Comparison of ENCODE assay signal across 29 cellular contexts in the genomic region with DNA sequence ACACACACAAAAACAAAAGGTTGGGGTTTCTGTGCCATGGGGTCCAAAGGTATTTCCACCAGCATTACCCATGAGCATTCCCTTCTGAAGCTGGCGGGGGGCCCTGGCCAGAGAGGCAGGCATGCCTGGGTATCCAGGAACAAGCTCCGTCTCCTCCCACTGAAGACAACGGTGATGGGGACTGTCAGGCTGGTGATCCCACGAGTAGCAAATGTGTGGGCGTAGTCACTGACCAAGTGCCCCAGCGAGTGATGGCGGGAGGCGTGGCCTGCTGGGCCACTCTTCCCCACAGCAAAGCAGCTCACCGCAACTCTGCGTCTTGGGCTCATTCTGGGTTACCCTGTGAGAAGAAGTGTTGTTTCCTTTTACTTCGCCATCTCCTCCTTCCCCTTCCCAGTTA.
"Had no signal": no experiment of that assay in that cellular context is flagged by ENCODE, and none has a peak within 500 bp of the region (broad histone marks: within the 10 kb centered on the region; RNA-seq: fewer than 3 reads in every experiment).

No MANE protein-coding gene starts in this region.

- H3K27me3 ChIP-seq: stomach, suprapubic skin, testis, thyroid gland, tibial nerve, transverse colon, upper lobe of left lung, upper lobe of right lung, uterus, vagina had no signal

- H3K4me1 ChIP-seq: stomach, suprapubic skin, testis, thyroid gland, tibial artery, tibial nerve, transverse colon, upper lobe of left lung, upper lobe of right lung, uterus, vagina had no signal

- FAIRE-seq: urothelium cell line had no signal

- H3K27ac Mint-ChIP-seq: stimulated activated effector memory CD8-positive, alpha-beta T cell treated with anti-CD3 and anti-CD28 coated beads, Interleukin-12 subunit alpha, Interleukin-12 subunit beta, amount 100 ng/mL, for 72 hours; stimulated activated memory B cell treated with anti-CD40 and anti-IgM and Interleukin-4, amounts not matched to agents 10 μg/mL and 1 μg/mL and 100 μg/mL, for 72 hours; stimulated activated naive B cell treated with anti-CD40 and anti-IgM and Interleukin-4, amounts not matched to agents 10 μg/mL and 1 μg/mL and 100 μg/mL, for 72 hours; stimulated activated naive CD8-positive, alpha-beta T cell treated with anti-CD3 and anti-CD28 coated beads, Interleukin-15, amount 100 ng/mL, for 72 hours; stimulated activated naive CD8-positive, alpha-beta T cell treated with anti-CD3 and anti-CD28 coated beads, Interleukin-15, Interleukin-2, amounts not matched to agents 100 ng/mL and 50 ng/mL, for 24 hours; type B pancreatic cell had no signal

- H3K9me3 Mint-ChIP-seq: stimulated activated effector memory CD8-positive, alpha-beta T cell treated with anti-CD3 and anti-CD28 coated beads, Interleukin-12 subunit alpha, Interleukin-12 subunit beta, amount 100 ng/mL, for 72 hours; stimulated activated naive CD8-positive, alpha-beta T cell treated with anti-CD3 and anti-CD28 coated beads, Interleukin-15, amount 100 ng/mL, for 72 hours; stimulated activated naive CD8-positive, alpha-beta T cell treated with anti-CD3 and anti-CD28 coated beads, Interleukin-15, Interleukin-2, amounts not matched to agents 100 ng/mL and 50 ng/mL, for 24 hours; type B pancreatic cell had no signal

- ATAC-seq: stimulated activated effector memory CD8-positive, alpha-beta T cell treated with anti-CD3 and anti-CD28 coated beads, Interleukin-12 subunit alpha, Interleukin-12 subunit beta, amount 100 ng/mL, for 72 hours; stimulated activated memory B cell treated with anti-CD40 and anti-IgM and Interleukin-4, amounts not matched to agents 10 μg/mL and 1 μg/mL and 100 μg/mL, for 72 hours; stimulated activated naive B cell treated with anti-CD40 and anti-IgM and Interleukin-4, amounts not matched to agents 10 μg/mL and 1 μg/mL and 100 μg/mL, for 72 hours; stimulated activated naive CD8-positive, alpha-beta T cell treated with anti-CD3 and anti-CD28 coated beads, Interleukin-15, amount 100 ng/mL, for 72 hours; stimulated activated naive CD8-positive, alpha-beta T cell treated with anti-CD3 and anti-CD28 coated beads, Interleukin-15, Interleukin-2, amounts not matched to agents 100 U/mL and 50 U/mL, for 24 hours; upper lobe of right lung had no signal

- DNase-seq: stimulated activated CD4-positive, alpha-beta T cell treated with anti-CD3 and anti-CD28 coated beads, Interleukin-2, amount 100 ng/mL, for 48 hours; stimulated activated CD4-positive, alpha-beta T cell treated with anti-CD3 and anti-CD28 coated beads, Interleukin-4, amount 100 ng/mL, for 1 hour; stimulated activated CD4-positive, alpha-beta T cell treated with anti-CD3 and anti-CD28 coated beads, Interleukin-4, amount 100 ng/mL, for 24 hours; stimulated activated CD4-positive, alpha-beta T cell treated with anti-CD3 and anti-CD28 coated beads, Interleukin-4, amount 100 ng/mL, for 4 hours; stimulated activated CD8-positive, alpha-beta memory T cell treated with anti-CD3 and anti-CD28 coated beads, Interleukin-4, amount 100 ng/mL, for 48 hours; stimulated activated naive B cell treated with anti-CD40 and anti-IgM and Interleukin-4, amounts not matched to agents 10 μg/mL and 1 μg/mL and 100 μg/mL, for 72 hours; stimulated activated naive CD4-positive, alpha-beta T cell; stimulated activated naive CD4-positive, alpha-beta T cell treated with Interleukin-2 at 50 U/mL for 16 hours; stimulated activated naive CD8-positive, alpha-beta T cell treated with anti-CD3 and anti-CD28 coated beads, Interleukin-15, amount 100 ng/mL, for 72 hours; stimulated activated naive CD8-positive, alpha-beta T cell treated with anti-CD3 and anti-CD28 coated beads, Interleukin-15, Interleukin-2, amounts not matched to agents 100 U/mL and 50 U/mL, for 24 hours; stomach; substantia nigra; testis; thyroid gland; tibial artery; transverse colon; trophoblast cell; upper lobe of right lung; uterus had no signal

- H3K36me3 ChIP-seq: stomach, suprapubic skin, thoracic aorta, thyroid gland, tibial artery, tibial nerve, transverse colon, upper lobe of left lung, upper lobe of right lung, uterus, vagina had no signal

- H3K4me3 ChIP-seq: stomach, suprapubic skin, testis, thoracic aorta, thyroid gland, tibial artery, tibial nerve, transverse colon, upper lobe of left lung, upper lobe of right lung, uterus, vagina had no signal

- H3K4me1 Mint-ChIP-seq: stimulated activated effector memory CD8-positive, alpha-beta T cell treated with anti-CD3 and anti-CD28 coated beads, Interleukin-12 subunit alpha, Interleukin-12 subunit beta, amount 100 ng/mL, for 72 hours; stimulated activated memory B cell treated with anti-CD40 and anti-IgM and Interleukin-4, amounts not matched to agents 10 μg/mL and 1 μg/mL and 100 μg/mL, for 72 hours; stimulated activated naive B cell treated with anti-CD40 and anti-IgM and Interleukin-4, amounts not matched to agents 10 μg/mL and 1 μg/mL and 100 μg/mL, for 72 hours; stimulated activated naive CD8-positive, alpha-beta T cell treated with anti-CD3 and anti-CD28 coated beads, Interleukin-15, amount 100 ng/mL, for 72 hours had no signal

- H3K4me3 Mint-ChIP-seq: stimulated activated effector memory CD8-positive, alpha-beta T cell treated with anti-CD3 and anti-CD28 coated beads, Interleukin-12 subunit alpha, Interleukin-12 subunit beta, amount 100 ng/mL, for 72 hours; stimulated activated memory B cell treated with anti-CD40 and anti-IgM and Interleukin-4, amounts not matched to agents 10 μg/mL and 1 μg/mL and 100 μg/mL, for 72 hours; stimulated activated naive B cell treated with anti-CD40 and anti-IgM and Interleukin-4, amounts not matched to agents 10 μg/mL and 1 μg/mL and 100 μg/mL, for 72 hours; stimulated activated naive CD8-positive, alpha-beta T cell treated with anti-CD3 and anti-CD28 coated beads, Interleukin-15, amount 100 ng/mL, for 72 hours; stimulated activated naive CD8-positive, alpha-beta T cell treated with anti-CD3 and anti-CD28 coated beads, Interleukin-15, Interleukin-2, amounts not matched to agents 100 ng/mL and 50 ng/mL, for 24 hours; type B pancreatic cell had no signal

- H3K36me3 Mint-ChIP-seq: stimulated activated effector memory CD8-positive, alpha-beta T cell treated with anti-CD3 and anti-CD28 coated beads, Interleukin-12 subunit alpha, Interleukin-12 subunit beta, amount 100 ng/mL, for 72 hours; stimulated activated memory B cell treated with anti-CD40 and anti-IgM and Interleukin-4, amounts not matched to agents 10 μg/mL and 1 μg/mL and 100 μg/mL, for 72 hours; stimulated activated naive B cell treated with anti-CD40 and anti-IgM and Interleukin-4, amounts not matched to agents 10 μg/mL and 1 μg/mL and 100 μg/mL, for 72 hours had no signal

- H3K9me3 ChIP-seq: suprapubic skin, testis, thoracic aorta, thyroid gland, tibial artery, transverse colon, upper lobe of left lung, upper lobe of right lung, uterus, vagina had no signal

- H3K27ac ChIP-seq: stomach, suprapubic skin, testis, thoracic aorta, thyroid gland, tibial artery, tibial nerve, transverse colon, upper lobe of left lung, upper lobe of right lung, uterus, vagina had no signal
